In the genomic region with DNA sequence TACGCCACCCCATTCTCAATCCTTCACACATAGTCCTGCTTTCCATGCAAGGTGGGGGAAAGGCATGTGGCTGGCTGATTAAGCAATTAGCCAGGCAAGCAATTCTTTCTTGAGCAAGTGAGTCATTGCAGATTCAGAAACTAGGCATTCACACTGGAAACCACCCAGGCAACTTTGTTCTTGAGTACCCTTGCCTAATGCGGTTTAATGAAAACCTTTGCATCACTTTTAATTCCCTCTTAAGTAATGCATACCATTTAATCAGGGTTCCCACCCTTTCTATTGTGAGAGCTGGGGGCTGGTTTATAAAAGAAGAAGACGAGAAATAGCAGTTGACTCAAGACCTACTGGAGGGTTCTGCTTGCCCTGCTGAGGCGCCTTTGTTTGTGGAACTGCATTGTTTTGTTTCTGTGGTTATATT, we compare ENCODE assay signal across 11 cellular contexts. TPM values are rescaled to one million over a fixed set of nuclear protein-coding genes. Genes with fewer than 3 reads are reported as not detected.
DNase-seq lines count a peak whose midpoint lies in the region; ATAC-seq and TF ChIP-seq lines count a peak whose summit lies in the region.
"Had no signal": no experiment of that assay in that cellular context is flagged by ENCODE, and none has a peak within 500 bp of the region (broad histone marks: within the 10 kb centered on the region; RNA-seq: fewer than 3 reads in every experiment).

No MANE protein-coding gene starts in this region.

- no TSS peak for BruUV-seq in IMR-90 (replicated peaks; lab: Mats Ljungman, UMichigan)

- no peaks in the 10 kb centered on the region for H3K36me3 Mint-ChIP-seq in activated naive CD8-positive, alpha-beta T cell treated with anti-CD3 and anti-CD28 coated beads for 36 hours

- no peak overlapping the region for H4K5ac ChIP-seq in IMR-90 (ENCODE audit: low read depth, low read length)

- DNase-seq in AG09319 (ENCODE audit: extremely low read depth, low read depth) (peak; percentile 42), IMR-90 (peak; percentile 45), astrocyte of the hippocampus (ENCODE audit: low read depth, low spot score) (peak; percentile 97), kidney epithelial cell (ENCODE audit: low read depth) (peak; percentile 99), NCI-H2081 treated with DMSO at 0.1 percent for 48 hours (lab: John Stamatoyannopoulos, UW) (no peak)
- no peak for DNase-seq in activated naive CD8-positive, alpha-beta T cell treated with anti-CD3 and anti-CD28 coated beads for 36 hours
- DNase-seq: effector CD4-positive, alpha-beta T cell; NCI-H1417 had no signal

- H3K56ac ChIP-seq in IMR-90 (ENCODE audit: extremely low read depth, insufficient read depth, low read length): no peak overlapping the region

- CTCF ChIA-PET in IMR-90 (lab: Yijun Ruan, JAX): no interaction called here

- in situ Hi-C loops in IMR-90 (cut with MboI; ENCODE audit: low sequenced_read_pairs): no loop called here

- peaks cover 8% of the 10 kb centered on the region for H3K27me3 Mint-ChIP-seq in activated naive CD8-positive, alpha-beta T cell treated with anti-CD3 and anti-CD28 coated beads for 36 hours

- H4K8ac ChIP-seq in IMR-90 (ENCODE audit: low read depth in 2 of 2, low read length in 2 of 2): no peak overlapping the region

- POLR2A ChIA-PET in IMR-90 (lab: Charles Lee; ENCODE audit: unreplicated experiment): no interaction called here

- no peak overlapping the region for H2AK5ac ChIP-seq in IMR-90 (ENCODE audit: low read depth, low read length)

- dilution Hi-C loops in IMR-90 (cut with HindIII; ENCODE audit: low sequenced_read_pairs, unreplicated experiment): no loop called here

- H3K14ac ChIP-seq in IMR-90 (replicated peaks; ENCODE audit: low read depth, low read length): no peak overlapping the region

- intact Hi-C loops in IMR-90 (cut with micrococcal nuclease): no loop called here

- TF ChIP-seq RAD21 in IMR-90 (IDR thresholded peaks at IDR 0.05; ENCODE audit: low read length): no peak

- H2BK120ac ChIP-seq in IMR-90 (ENCODE audit: low read depth, low read length): no peak overlapping the region

- H2BK5ac ChIP-seq in IMR-90 (ENCODE audit: low read depth, low read length, poor library complexity, severe bottlenecking): no peak overlapping the region

- H3K4ac ChIP-seq in IMR-90 (ENCODE audit: low read depth, low read length): no peak overlapping the region

- H4K20me1 ChIP-seq in IMR-90 (ENCODE audit: insufficient read depth, low read length): no peaks in the 10 kb centered on the region

- peaks cover 10% of the 10 kb centered on the region for H3K4me1 Mint-ChIP-seq in activated naive CD8-positive, alpha-beta T cell treated with anti-CD3 and anti-CD28 coated beads for 36 hours

- no peak overlapping the region for H2BK15ac ChIP-seq in IMR-90 (ENCODE audit: low read depth, low read length)

- no peak overlapping the region for H4K91ac ChIP-seq in IMR-90 (ENCODE audit: insufficient read depth, low read depth, low read length)

- H3K36me3 ChIP-seq in IMR-90 (ENCODE audit: control insufficient read depth, insufficient read depth, low read length) (no peaks in the 10 kb centered on the region), kidney epithelial cell (ENCODE audit: control insufficient read depth, insufficient read depth, low read length) (no peaks in the 10 kb centered on the region)

- H3K9me3 Mint-ChIP-seq in activated naive CD8-positive, alpha-beta T cell treated with anti-CD3 and anti-CD28 coated beads for 36 hours: peaks cover 4% of the 10 kb centered on the region

- no peak overlapping the region for H3K27ac ChIP-seq in IMR-90 (ENCODE audit: insufficient read depth, low read length)

- no peak overlapping the region for H2BK20ac ChIP-seq in IMR-90 (ENCODE audit: low read depth, low read length)

- no peak overlapping the region for H3K9ac ChIP-seq in IMR-90 (ENCODE audit: low read depth, low read length)

- H3K79me1 ChIP-seq in IMR-90 (ENCODE audit: low read depth in 1 of 2, low read length in 2 of 2): no peaks in the 10 kb centered on the region

- H3K4me1 ChIP-seq in IMR-90 (ENCODE audit: control insufficient read depth, insufficient read depth, low read length): no peaks in the 10 kb centered on the region

- H3K4me3 Mint-ChIP-seq in activated naive CD8-positive, alpha-beta T cell treated with anti-CD3 and anti-CD28 coated beads for 36 hours: no peak overlapping the region

- TF ChIP-seq CTCF in AG09319 (IDR thresholded peaks at IDR 0.05; ENCODE audit: low read depth, low read length): no peak
- TF ChIP-seq CTCF in IMR-90 (conservative IDR thresholded peaks at IDR 0.05; ENCODE audit: low read depth, low read length): no peak
- TF ChIP-seq CTCF in kidney epithelial cell (IDR thresholded peaks at IDR 0.05; ENCODE audit: insufficient read depth, low read length, poor library complexity, severe bottlenecking): no peak

- no peaks in the 10 kb centered on the region for H3K9me1 ChIP-seq in IMR-90 (ENCODE audit: insufficient read depth, low read length)

- no peak for TF ChIP-seq POLR2A in IMR-90 (IDR thresholded peaks at IDR 0.05; ENCODE audit: low read depth, low read length)

- H3K9me3 ChIP-seq in IMR-90 (ENCODE audit: control insufficient read depth, insufficient read depth, low read length): peaks cover 4% of the 10 kb centered on the region

- H3K27me3 ChIP-seq in IMR-90 (ENCODE audit: control insufficient read depth, insufficient read depth, low read length) (no peaks in the 10 kb centered on the region), kidney epithelial cell (ENCODE audit: control insufficient read depth, insufficient read depth, low read length) (no peaks in the 10 kb centered on the region)

- no peak overlapping the region for H3K23ac ChIP-seq in IMR-90 (ENCODE audit: low read depth, low read length)

- H2AK9ac ChIP-seq in IMR-90 (replicated peaks; ENCODE audit: low read depth, low read length, poor library complexity): no peak overlapping the region

- H3K4me2 ChIP-seq in IMR-90 (ENCODE audit: low read depth, low read length): no peak overlapping the region

- no peak overlapping the region for H3K4me3 ChIP-seq in IMR-90 (ENCODE audit: insufficient read depth, low read depth, low read length)
- H3K4me3 ChIP-seq in kidney epithelial cell (ENCODE audit: low read depth, low read length): no peak overlapping the region
- H3K4me3 ChIP-seq: lung had no signal

- H2AFZ ChIP-seq in IMR-90 (replicated peaks; ENCODE audit: low read length, poor library complexity): no peak overlapping the region

- WGBS in IMR-90 (ENCODE audit: extremely low coverage in 2 of 2, insufficient read length in 1 of 2), 2 experiments: 60% methylated on average over 1 of the region's 4 CpGs; no CpG with 5 or more reads in 1 of the 2 experiments

- no peak overlapping the region for H3K27ac Mint-ChIP-seq in activated naive CD8-positive, alpha-beta T cell treated with anti-CD3 and anti-CD28 coated beads for 36 hours

- ATAC-seq in IMR-90 (ENCODE audit: low read depth): no peak
- ATAC-seq in HG02588 (IDR thresholded peaks at IDR 0.05; ENCODE audit: unreplicated experiment): no peak
- no peak for ATAC-seq in HG02678 (IDR thresholded peaks at IDR 0.05; ENCODE audit: unreplicated experiment)

- no peak overlapping the region for H3K18ac ChIP-seq in IMR-90 (ENCODE audit: low read depth, low read length)

TF ChIP-seq in IMR-90, 13 proteins besides CTCF, POLR2A, EP300 and RAD21:
- no peak for TF ChIP-seq MXI1 (IDR thresholded peaks at IDR 0.05; ENCODE audit: borderline replicate concordance, low read depth, low read length)
- TF ChIP-seq SMC3 (IDR thresholded peaks at IDR 0.05; ENCODE audit: low read depth, low read length): no peak
- no peak for TF ChIP-seq RCOR1 (IDR thresholded peaks at IDR 0.05; ENCODE audit: insufficient replicate concordance, low read length)
- TF ChIP-seq RFX5 (IDR thresholded peaks at IDR 0.05; ENCODE audit: low read depth, low read length): no peak
- TF ChIP-seq ELK1 (IDR thresholded peaks at IDR 0.05; ENCODE audit: borderline replicate concordance, low read depth, low read length): no peak

RNA-seq across cellular contexts. Expression of gene TSHZ2, which starts 49.0 kb away (rescaled TPM):
- under 0.01 TPM in 1 of 2 replicates, not detected in the other for total RNA-seq in IMR-90 (2012; rRNA removed)
- 0.02 and 0.10 TPM in 2 replicates for polyA plus RNA-seq in IMR-90 (2012; rRNA removed)
- polyA plus RNA-seq in IMR-90 (2012; cell fraction: cytosol; rRNA removed): 0.01 and 0.03 TPM in 2 replicates
- polyA plus RNA-seq in IMR-90 (2012; cell fraction: nucleus; rRNA removed; ENCODE audit: low replicate concordance): 0.01 TPM in 1 of 2 replicates, not detected in the other
- total RNA-seq in kidney epithelial cell: 1.0 and 1.4 TPM in 2 replicates
- under 1 TPM; 0.54 to 0.74 TPM for total RNA-seq in activated naive CD8-positive, alpha-beta T cell treated with anti-CD3 and anti-CD28 coated beads for 36 hours

Comparison
In these comparisons a context has a peak if more than half of its experiments do, and no peak if none do; other contexts are left out.
1. DNase-seq: peak in AG09319 (single experiment), IMR-90 (single experiment), astrocyte of the hippocampus (single experiment) and kidney epithelial cell (single experiment); none in NCI-H2081 treated with DMSO at 0.1 percent for 48 hours (single experiment) and activated naive CD8-positive, alpha-beta T cell treated with anti-CD3 and anti-CD28 coated beads for 36 hours (single experiment).